Comparison of ENCODE assay signal across 26 cellular contexts in genomic region chr1:227568593-227568992, GRCh38.
"Had no signal": no experiment of that assay in that cellular context is flagged by ENCODE, and none has a peak within 500 bp of the region (broad histone marks: within the 10 kb centered on the region; RNA-seq: fewer than 3 reads in every experiment).

No MANE protein-coding gene starts in this region.

- H3K4me3 ChIP-seq: colonic mucosa, esophagus muscularis mucosa, gastroesophageal sphincter, heart left ventricle, left lung, mucosa of descending colon, prostate gland, right atrium auricular region, sigmoid colon, thoracic aorta, transverse colon had no signal

- DNase-seq: colonic mucosa; effector CD8-positive, alpha-beta T cell; endodermal cell; foreskin keratinocyte; heart left ventricle; hippocampal formation; left cardiac atrium; left lung; mesenchymal stem cell; mucosa of descending colon; naive B cell; nucleus accumbens; sigmoid colon; stimulated activated CD4-positive, alpha-beta T cell treated with anti-CD3 and anti-CD28 coated beads, Interleukin-4, amount 100 ng/mL, for 4 hours; stimulated activated naive CD8-positive, alpha-beta T cell treated with anti-CD3 and anti-CD28 coated beads, Interleukin-15, Interleukin-2, amounts not matched to agents 100 U/mL and 50 U/mL, for 24 hours; substantia nigra; transverse colon had no signal

- ATAC-seq: foreskin keratinocyte; gastroesophageal sphincter; heart left ventricle; left cardiac atrium; left lung; mucosa of descending colon; natural killer cell treated with Interleukin-12 subunit alpha and Interleukin-12 subunit beta and Interleukin-15 and Interleukin-18, amount 100 ng/mL, for 72 hours; stimulated activated memory B cell treated with anti-CD40 and anti-IgM and Interleukin-4, amounts not matched to agents 10 μg/mL and 1 μg/mL and 100 μg/mL, for 72 hours; stimulated activated naive CD8-positive, alpha-beta T cell treated with anti-CD3 and anti-CD28 coated beads, Interleukin-15, Interleukin-2, amounts not matched to agents 100 U/mL and 50 U/mL, for 24 hours had no signal

- H3K36me3 Mint-ChIP-seq: natural killer cell treated with Interleukin-12 subunit alpha and Interleukin-12 subunit beta and Interleukin-15 and Interleukin-18, amount 100 ng/mL, for 72 hours had no signal

- H3K4me3 Mint-ChIP-seq: dendritic cell treated with granulocyte-macrophage colony-stimulating factor and Interleukin-4, amounts not matched to agents 40 ng/mL and 50 ng/mL, for 4 days; endodermal cell; mesothelial cell of epicardium; natural killer cell treated with Interleukin-12 subunit alpha and Interleukin-12 subunit beta and Interleukin-15 and Interleukin-18, amount 100 ng/mL, for 72 hours; stimulated activated memory B cell treated with anti-CD40 and anti-IgM and Interleukin-4, amounts not matched to agents 10 μg/mL and 1 μg/mL and 100 μg/mL, for 72 hours had no signal

- H3K9me3 Mint-ChIP-seq: naive B cell; natural killer cell treated with Interleukin-12 subunit alpha and Interleukin-12 subunit beta and Interleukin-15 and Interleukin-18, amount 100 ng/mL, for 72 hours; stimulated activated memory B cell treated with anti-CD40 and anti-IgM and Interleukin-4, amounts not matched to agents 10 μg/mL and 1 μg/mL and 100 μg/mL, for 72 hours had no signal

- H3K27ac Mint-ChIP-seq: dendritic cell treated with granulocyte-macrophage colony-stimulating factor and Interleukin-4, amounts not matched to agents 40 ng/mL and 50 ng/mL, for 4 days; endodermal cell; mesothelial cell of epicardium; natural killer cell treated with Interleukin-12 subunit alpha and Interleukin-12 subunit beta and Interleukin-15 and Interleukin-18, amount 100 ng/mL, for 72 hours; stimulated activated memory B cell treated with anti-CD40 and anti-IgM and Interleukin-4, amounts not matched to agents 10 μg/mL and 1 μg/mL and 100 μg/mL, for 72 hours had no signal

- H3K27me3 Mint-ChIP-seq: dendritic cell treated with granulocyte-macrophage colony-stimulating factor and Interleukin-4, amounts not matched to agents 40 ng/mL and 50 ng/mL, for 4 days; naive B cell; natural killer cell treated with Interleukin-12 subunit alpha and Interleukin-12 subunit beta and Interleukin-15 and Interleukin-18, amount 100 ng/mL, for 72 hours; stimulated activated memory B cell treated with anti-CD40 and anti-IgM and Interleukin-4, amounts not matched to agents 10 μg/mL and 1 μg/mL and 100 μg/mL, for 72 hours had no signal
